Comparison of ENCODE assay signal across 9 cellular contexts in genomic region chr10:73591578-73591902, GRCh38. TPM values are rescaled to one million over a fixed set of nuclear protein-coding genes. Genes with fewer than 3 reads are reported as not detected.
DNase-seq lines count a peak whose midpoint lies in the region; ATAC-seq and TF ChIP-seq lines count a peak whose summit lies in the region.
"Had no signal": no experiment of that assay in that cellular context is flagged by ENCODE, and none has a peak within 500 bp of the region (broad histone marks: within the 10 kb centered on the region; RNA-seq: fewer than 3 reads in every experiment).

No MANE protein-coding gene starts in this region.

- H3K9me3 Mint-ChIP-seq in T-helper 1 cell treated with Interleukin-12 subunit alpha and Interleukin-12 subunit beta and Interleukin-4 antibody, amounts not matched to agents 30 μg/mL and 1 μg/mL, for 36 hours, result no peaks in the 10 kb centered on the region
- H3K9me3 Mint-ChIP-seq in activated naive CD8-positive, alpha-beta T cell treated with anti-CD3 and anti-CD28 coated beads, Interleukin-2, amount 10 ng/mL, durations not matched to agents 7 days and 5 days, result no peaks in the 10 kb centered on the region
- no peaks in the 10 kb centered on the region for H3K9me3 Mint-ChIP-seq in immature natural killer cell

- ATAC-seq in activated naive CD8-positive, alpha-beta T cell treated with anti-CD3 and anti-CD28 coated beads, Interleukin-2, amount 10 ng/mL, durations not matched to agents 7 days and 5 days (ENCODE audit: low read depth), result no peak
- ATAC-seq in HG03565 (IDR thresholded peaks at IDR 0.05; ENCODE audit: unreplicated experiment), result no peak
- ATAC-seq in HG03521 (IDR thresholded peaks at IDR 0.05; ENCODE audit: unreplicated experiment), result no peak

- DNase-seq in T-helper 1 cell, result no peak
- no peak for DNase-seq in activated naive CD8-positive, alpha-beta T cell treated with anti-CD3 and anti-CD28 coated beads, Interleukin-2, amount 10 ng/mL, durations not matched to agents 7 days and 5 days
- DNase-seq in immature natural killer cell, result no peak
- no peak for DNase-seq in suprapubic skin (ENCODE audit: low spot score in 2 of 2)
- no peak for DNase-seq in retina

- H3K27ac ChIP-seq in suprapubic skin, result peak overlapping the region; percentile 61

- H3K27ac Mint-ChIP-seq in T-helper 1 cell treated with Interleukin-12 subunit alpha and Interleukin-12 subunit beta and Interleukin-4 antibody, amounts not matched to agents 30 μg/mL and 1 μg/mL, for 36 hours, result peak overlapping the region; percentile 50
- H3K27ac Mint-ChIP-seq in activated naive CD8-positive, alpha-beta T cell treated with anti-CD3 and anti-CD28 coated beads, Interleukin-2, amount 10 ng/mL, durations not matched to agents 7 days and 5 days, result peak overlapping the region; percentile 66
- H3K27ac Mint-ChIP-seq in immature natural killer cell, result peak overlapping the region; percentile 31 to 86 (median 73)

- 37% methylated on average over 2 of the region's 2 CpGs for WGBS in suprapubic skin

- H3K4me1 ChIP-seq in suprapubic skin, result peaks cover 26% of the 10 kb centered on the region

- POLR2A ChIA-PET in activated naive CD8-positive, alpha-beta T cell treated with anti-CD3 and anti-CD28 coated beads, Interleukin-2, amount 10 ng/mL, durations not matched to agents 7 days and 5 days (lab: Charles Lee), result interaction anchor here (1.8 kb wide), 1 partner anchor 34 kb away, joined by 5 read pairs; no protein-coding TSS in a partner anchor

- peak overlapping the region; percentile 27 for H3K4me3 ChIP-seq in suprapubic skin

- H3K36me3 Mint-ChIP-seq in T-helper 1 cell treated with Interleukin-12 subunit alpha and Interleukin-12 subunit beta and Interleukin-4 antibody, amounts not matched to agents 30 μg/mL and 1 μg/mL, for 36 hours (ENCODE audit: low read depth), result no peaks in the 10 kb centered on the region
- H3K36me3 Mint-ChIP-seq in activated naive CD8-positive, alpha-beta T cell treated with anti-CD3 and anti-CD28 coated beads, Interleukin-2, amount 10 ng/mL, durations not matched to agents 7 days and 5 days, result no peaks in the 10 kb centered on the region
- no peaks in the 10 kb centered on the region for H3K36me3 Mint-ChIP-seq in immature natural killer cell

- H3K4me1 Mint-ChIP-seq in T-helper 1 cell treated with Interleukin-12 subunit alpha and Interleukin-12 subunit beta and Interleukin-4 antibody, amounts not matched to agents 30 μg/mL and 1 μg/mL, for 36 hours (ENCODE audit: low read depth), result peaks cover 19% of the 10 kb centered on the region
- peaks cover 13% of the 10 kb centered on the region for H3K4me1 Mint-ChIP-seq in activated naive CD8-positive, alpha-beta T cell treated with anti-CD3 and anti-CD28 coated beads, Interleukin-2, amount 10 ng/mL, durations not matched to agents 7 days and 5 days
- peaks cover 21 to 29% of the 10 kb centered on the region in 2 donors for H3K4me1 Mint-ChIP-seq in immature natural killer cell

- H3K27me3 ChIP-seq in suprapubic skin, result no peaks in the 10 kb centered on the region

- no peaks in the 10 kb centered on the region for H3K9me3 ChIP-seq in suprapubic skin

- H3K27me3 Mint-ChIP-seq in T-helper 1 cell treated with Interleukin-12 subunit alpha and Interleukin-12 subunit beta and Interleukin-4 antibody, amounts not matched to agents 30 μg/mL and 1 μg/mL, for 36 hours (ENCODE audit: low read depth), result no peaks in the 10 kb centered on the region
- no peaks in the 10 kb centered on the region for H3K27me3 Mint-ChIP-seq in activated naive CD8-positive, alpha-beta T cell treated with anti-CD3 and anti-CD28 coated beads, Interleukin-2, amount 10 ng/mL, durations not matched to agents 7 days and 5 days
- peaks cover 0 to 2% (median 0%) of the 10 kb centered on the region in 3 donors for H3K27me3 Mint-ChIP-seq in immature natural killer cell (ENCODE audit: low read depth in 3 of 3)

- no peak for TF ChIP-seq EP300 in suprapubic skin (IDR thresholded peaks at IDR 0.05)

- H3K36me3 ChIP-seq in suprapubic skin, result no peaks in the 10 kb centered on the region

- peak overlapping the region; percentile 45 for H3K4me3 Mint-ChIP-seq in T-helper 1 cell treated with Interleukin-12 subunit alpha and Interleukin-12 subunit beta and Interleukin-4 antibody, amounts not matched to agents 30 μg/mL and 1 μg/mL, for 36 hours
- H3K4me3 Mint-ChIP-seq in activated naive CD8-positive, alpha-beta T cell treated with anti-CD3 and anti-CD28 coated beads, Interleukin-2, amount 10 ng/mL, durations not matched to agents 7 days and 5 days, result peak overlapping the region; percentile 61
- H3K4me3 Mint-ChIP-seq in immature natural killer cell, result peak overlapping the region; percentile 66 to 78 (median 75)

- TF ChIP-seq POLR2A in suprapubic skin (IDR thresholded peaks at IDR 0.05), result no peak

- no peak for TF ChIP-seq CTCF in suprapubic skin (IDR thresholded peaks at IDR 0.05)

RNA-seq across cellular contexts. Expression of gene USP54, which starts 0.4 kb away (rescaled TPM):
- total RNA-seq in activated naive CD8-positive, alpha-beta T cell treated with anti-CD3 and anti-CD28 coated beads, Interleukin-2, amount 10 ng/mL, durations not matched to agents 7 days and 5 days, result 1 to 10 TPM; 3.4 to 4.1 TPM
- 1 to 10 TPM in 1 of 3 donors, under 1 TPM in 1, not detected in 1; 0.48 to 1.6 TPM for polyA plus RNA-seq in immature natural killer cell
- total RNA-seq in suprapubic skin, result 100 to 1,000 TPM in 1 of 4 donors, 10 to 100 TPM in 3; 52.2 to 110 (median 79.5) TPM

RNA-seq across cellular contexts. Expression of gene MYOZ1, which starts 49.7 kb away (rescaled TPM):
- total RNA-seq in activated naive CD8-positive, alpha-beta T cell treated with anti-CD3 and anti-CD28 coated beads, Interleukin-2, amount 10 ng/mL, durations not matched to agents 7 days and 5 days, result not detected
- polyA plus RNA-seq in immature natural killer cell, result not detected
- 1 to 10 TPM in 1 of 4 donors, under 1 TPM in 1, not detected in 2; 0.73 to 1.3 TPM for total RNA-seq in suprapubic skin
- total RNA-seq: activated CD8-positive, alpha-beta memory T cell treated with anti-CD3 and anti-CD28 coated beads for 36 hours had no signal

Comparison
In these comparisons a context has a peak if more than half of its experiments do, and no peak if none do; other contexts are left out.
1. RNA of gene USP54, which starts 0.4 kb away (total RNA-seq): 52.2 to 110 TPM in suprapubic skin; 3.4 to 4.1 TPM in activated naive CD8-positive, alpha-beta T cell treated with anti-CD3 and anti-CD28 coated beads, Interleukin-2, amount 10 ng/mL, durations not matched to agents 7 days and 5 days; every median in the first group is over 10 times any median in the second.
2. Peak in every context shown above with its lines, with median percentiles within 50 percentile points of each other: H3K27ac Mint-ChIP-seq and H3K4me3 Mint-ChIP-seq.